ENCODE assay signal across 23 cellular contexts in genomic region chr7:158343936-158344455, GRCh38.
DNase-seq lines count a peak whose midpoint lies in the region; ATAC-seq and TF ChIP-seq lines count a peak whose summit lies in the region.
"Had no signal": no experiment of that assay in that cellular context is flagged by ENCODE, and none has a peak within 500 bp of the region (broad histone marks: within the 10 kb centered on the region; RNA-seq: fewer than 3 reads in every experiment).

No MANE protein-coding gene starts in this region.

- H2AK5ac ChIP-seq in H9 (ENCODE audit: insufficient read length, low read length): no peak overlapping the region

- no peak overlapping the region for H4K5ac ChIP-seq in H9 (ENCODE audit: insufficient read length, low read depth, low read length)

- TF ChIP-seq CTCF in H9 (conservative IDR thresholded peaks at IDR 0.05) (no peak), chondrocyte (IDR thresholded peaks at IDR 0.05) (no peak), spleen (IDR thresholded peaks at IDR 0.05 in 8 of 11, conservative IDR thresholded peaks at IDR 0.05 in 3 of 11) (no peak)

- H3K9me3 Mint-ChIP-seq in H9 (peaks cover 31 to 37% of the 10 kb centered on the region in 2 experiments), chondrocyte (ENCODE audit: low read depth) (peaks cover 23% of the 10 kb centered on the region)
- H3K9me3 Mint-ChIP-seq: CD4-positive, alpha-beta T cell had no signal

- no peak overlapping the region for H2BK15ac ChIP-seq in H9 (ENCODE audit: low read depth, low read length)

- H2BK120ac ChIP-seq in H9 (ENCODE audit: low read depth, low read length, poor library complexity, severe bottlenecking): no peak overlapping the region

- no CpG with 5 or more reads among the region's 10 CpGs for WGBS in H9 (ENCODE audit: extremely low coverage, insufficient read length, low lambda C conversion rate)
- 74 to 88% (median 79%) methylated on average over 9 to 10 of the region's 10 CpGs for WGBS in spleen, 5 donors

- H3K56ac ChIP-seq in H9 (ENCODE audit: insufficient read length, low read depth, low read length): no peak overlapping the region

- intact Hi-C loops in spleen (cut with DNase I; ENCODE audit: low total_unique reads): no loop called here

- no peak overlapping the region for H4K91ac ChIP-seq in H9 (ENCODE audit: insufficient read length, low read depth, low read length)

- H3K27ac ChIP-seq in H9 (ENCODE audit: insufficient read length, low read depth, low read length) (no peak overlapping the region), spleen (no peak overlapping the region)
- H3K27ac ChIP-seq: A549; BLaER1 treated with 17β-estradiol and CSF1 and Interleukin-3, amounts not matched to agents 10 nM and 100 nM; SJSA1 had no signal

- H2BK5ac ChIP-seq in H9 (ENCODE audit: insufficient read length, low read length): no peak overlapping the region

- H3T11ph ChIP-seq in H9 (ENCODE audit: low read length): no peak overlapping the region

- no peak overlapping the region for H3K18ac ChIP-seq in H9 (ENCODE audit: insufficient read length, low read depth, low read length)

- H3K4me3 Mint-ChIP-seq in H9: no peak overlapping the region
- no peak overlapping the region for H3K4me3 Mint-ChIP-seq in chondrocyte (ENCODE audit: unreplicated experiment)
- H3K4me3 Mint-ChIP-seq: CD4-positive, alpha-beta T cell; GM23338 had no signal

- H2AFZ ChIP-seq in H9 (ENCODE audit: low read length): no peak overlapping the region
- H2AFZ ChIP-seq: GM23338 had no signal

- no peak overlapping the region for H3K9ac ChIP-seq in H9 (ENCODE audit: extremely low read depth, insufficient read length, low read length)
- H3K9ac ChIP-seq: BLaER1 treated with 17β-estradiol and CSF1 and Interleukin-3, amounts not matched to agents 10 nM and 100 nM had no signal

- no peaks in the 10 kb centered on the region for H3K27me3 ChIP-seq in H9 (ENCODE audit: insufficient read depth, low read length)
- peaks cover 0 to 10% (median 0%) of the 10 kb centered on the region in 7 donors for H3K27me3 ChIP-seq in spleen (replicated peaks in 1 of 7)
- H3K27me3 ChIP-seq: BLaER1 treated with 17β-estradiol and CSF1 and Interleukin-3, amounts not matched to agents 10 nM and 100 nM; SJSA1 had no signal

- DNase-seq in H9: peak; percentile 8
- DNase-seq in chondrocyte (ENCODE audit: low spot score): peak; percentile 52
- peak; percentile 8 for DNase-seq in mucosa of gallbladder (ENCODE audit: low spot score)
- peak; percentile 24 for DNase-seq in spleen
- DNase-seq in HCEC 1CT: no peak
- DNase-seq in DMS 273 treated with DMSO at 0.1 percent for 48 hours (lab: John Stamatoyannopoulos, UW): no peak
- DNase-seq: AML-193; CD4-positive, alpha-beta T cell; DMS53; NCI-H1048; NCI-H1417; NCI-H1694 treated with DMSO at 0.1 percent for 48 hours; NCI-H2081; NCI-H2227 treated with DMSO at 0.1 percent for 48 hours; NCI-H526 treated with DMSO at 0.1 percent for 48 hours; Right ventricle myocardium superior; RPMI8226 had no signal

- peaks cover 11% of the 10 kb centered on the region for H3K27me3 Mint-ChIP-seq in H9 (ENCODE audit: low read depth)
- H3K27me3 Mint-ChIP-seq in chondrocyte (ENCODE audit: low read depth): peaks cover 2% of the 10 kb centered on the region

- H3K79me1 ChIP-seq in H9 (ENCODE audit: insufficient read depth, low read depth, low read length, poor library complexity, severe bottlenecking): no peaks in the 10 kb centered on the region

- H3K4me2 ChIP-seq in H9 (ENCODE audit: insufficient read depth, insufficient read length, low read length): no peak overlapping the region
- H3K4me2 ChIP-seq: A549; BLaER1 treated with 17β-estradiol and CSF1 and Interleukin-3, amounts not matched to agents 10 nM and 100 nM; GM23338 had no signal

- no peak for ATAC-seq in HG03520 (IDR thresholded peaks at IDR 0.05; ENCODE audit: unreplicated experiment)
- ATAC-seq: A549, GM23338 had no signal

- no peak for TF ChIP-seq POLR2A in spleen (IDR thresholded peaks at IDR 0.05)

- H3K36me3 Mint-ChIP-seq in H9 (ENCODE audit: insufficient read depth in 1 of 3, low read depth in 3 of 3) (peaks cover 13 to 23% (median 22%) of the 10 kb centered on the region in 3 experiments; a peak in 6 of 7 replicates), chondrocyte (ENCODE audit: low read depth) (no peaks in the 10 kb centered on the region)

- H3K4ac ChIP-seq in H9 (ENCODE audit: low read depth, low read length): no peak overlapping the region

- no peak overlapping the region for H3K14ac ChIP-seq in H9 (ENCODE audit: insufficient read depth, low read length)

- H4K8ac ChIP-seq in H9 (replicated peaks; ENCODE audit: insufficient read length, low read depth, low read length): no peak overlapping the region

- no peak overlapping the region for H2BK12ac ChIP-seq in H9 (ENCODE audit: insufficient read length, low read depth, low read length)

- no peak overlapping the region for H2BK20ac ChIP-seq in H9 (ENCODE audit: low read depth, low read length, poor library complexity, severe bottlenecking)

- H3K27ac Mint-ChIP-seq in H9 (no peak overlapping the region), chondrocyte (ENCODE audit: unreplicated experiment) (no peak overlapping the region)
- H3K27ac Mint-ChIP-seq: CD4-positive, alpha-beta T cell; GM23338 had no signal

- H3K4me3 ChIP-seq in spleen: no peak overlapping the region
- H3K4me3 ChIP-seq: A549; BLaER1 treated with 17β-estradiol and CSF1 and Interleukin-3, amounts not matched to agents 10 nM and 100 nM; GM23338; HAP-1; SJSA1 had no signal

- H3K9me3 ChIP-seq in H9 (ENCODE audit: control insufficient read depth, low read depth, low read length) (peaks cover 14% of the 10 kb centered on the region), spleen (peaks cover 0 to 3% (median 0%) of the 10 kb centered on the region in 8 donors)
- H3K9me3 ChIP-seq: HAP-1 had no signal

- no peak overlapping the region for H3K23ac ChIP-seq in H9 (ENCODE audit: insufficient read length, low read depth, low read length)

- H4K20me1 ChIP-seq in H9 (ENCODE audit: control insufficient read depth, insufficient read depth, insufficient read length): no peaks in the 10 kb centered on the region
- H4K20me1 ChIP-seq: BLaER1 treated with 17β-estradiol and CSF1 and Interleukin-3, amounts not matched to agents 10 nM and 100 nM had no signal

- H3K4me1 Mint-ChIP-seq in H9: peaks cover 5 to 6% of the 10 kb centered on the region in 2 experiments
- H3K4me1 Mint-ChIP-seq in chondrocyte (ENCODE audit: low read depth): no peaks in the 10 kb centered on the region
- H3K4me1 Mint-ChIP-seq: GM23338 had no signal

- H3K79me2 ChIP-seq in H9 (ENCODE audit: insufficient read depth, low read length): no peaks in the 10 kb centered on the region

- no peaks in the 10 kb centered on the region for H3K36me3 ChIP-seq in spleen
- H3K36me3 ChIP-seq: BLaER1 treated with 17β-estradiol and CSF1 and Interleukin-3, amounts not matched to agents 10 nM and 100 nM; HAP-1; SJSA1 had no signal

- H3K4me1 ChIP-seq in H9 (ENCODE audit: insufficient read depth, low read length) (no peaks in the 10 kb centered on the region), spleen (no peaks in the 10 kb centered on the region)
- H3K4me1 ChIP-seq: A549, HAP-1, SJSA1 had no signal

- no peaks in the 10 kb centered on the region for H3K23me2 ChIP-seq in H9 (ENCODE audit: insufficient read length, low read depth, low read length, poor library complexity, severe bottlenecking)

Comparison
In these comparisons a context has a peak if more than half of its experiments do, and no peak if none do; other contexts are left out.
1. DNase-seq: peak in H9 (single experiment), chondrocyte (single experiment), mucosa of gallbladder (single experiment) and spleen (single experiment); none in HCEC 1CT (single experiment) and DMS 273 treated with DMSO at 0.1 percent for 48 hours (single experiment).